In the genomic region with DNA sequence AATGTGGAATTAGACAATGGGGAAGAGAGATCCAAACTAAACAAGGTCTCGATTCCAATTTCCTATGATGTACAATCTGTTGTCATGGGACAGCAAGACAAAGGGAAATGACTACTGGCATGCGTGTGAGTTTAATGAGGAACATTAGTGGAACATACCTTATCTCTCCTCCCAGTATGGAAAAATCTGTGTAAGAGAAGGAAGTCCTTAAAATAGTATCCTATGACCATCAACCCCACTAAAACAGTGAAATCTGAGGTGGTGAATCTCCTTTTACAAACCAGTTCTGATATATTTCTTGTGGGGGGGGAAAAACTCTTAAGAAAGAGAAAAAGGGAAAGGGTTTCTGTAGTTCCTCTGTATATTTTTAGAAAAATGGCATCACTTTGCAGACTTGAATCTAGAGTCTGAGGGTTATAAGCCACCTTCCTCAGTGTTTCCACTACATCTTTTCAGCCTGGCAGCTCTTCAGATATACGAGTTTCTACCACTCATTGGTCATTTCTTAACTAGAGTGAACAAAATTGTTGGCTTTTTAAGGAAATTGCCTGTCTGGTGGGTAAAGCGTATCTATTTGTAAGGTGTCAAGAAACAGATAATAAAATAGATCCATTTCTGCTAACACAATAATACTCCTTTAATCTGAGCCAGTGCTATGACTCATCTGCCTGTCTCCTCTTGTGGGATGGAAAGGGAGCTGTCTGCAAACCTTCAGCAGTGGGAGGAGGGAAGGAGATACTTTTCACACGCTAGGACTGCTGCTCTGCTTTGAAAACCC, we compare ENCODE assay signal across 14 cellular contexts. TPM values are rescaled to one million over a fixed set of nuclear protein-coding genes. Genes with fewer than 3 reads are reported as not detected.
DNase-seq lines count a peak whose midpoint lies in the region; ATAC-seq, FAIRE-seq and TF ChIP-seq lines count a peak whose summit lies in the region.
"Had no signal": no experiment of that assay in that cellular context is flagged by ENCODE, and none has a peak within 500 bp of the region (broad histone marks: within the 10 kb centered on the region; RNA-seq: fewer than 3 reads in every experiment).

No MANE protein-coding gene starts in this region.

- peak overlapping the region; percentile 6 for H3K4me2 ChIP-seq in astrocyte (ENCODE audit: low read length)

- H3K9me3 Mint-ChIP-seq in stimulated activated naive CD8-positive, alpha-beta T cell treated with anti-CD3 and anti-CD28 coated beads, Interleukin-15, amount 100 ng/mL, for 72 hours: no peaks in the 10 kb centered on the region
- peaks cover 2% of the 10 kb centered on the region for H3K9me3 Mint-ChIP-seq in astrocyte (ENCODE audit: unreplicated experiment)

- no peak overlapping the region for H3K27ac Mint-ChIP-seq in stimulated activated naive CD8-positive, alpha-beta T cell treated with anti-CD3 and anti-CD28 coated beads, Interleukin-15, amount 100 ng/mL, for 72 hours
- peak overlapping the region; percentile 53 for H3K27ac Mint-ChIP-seq in astrocyte (ENCODE audit: unreplicated experiment)

- H3K27ac ChIP-seq in astrocyte (ENCODE audit: low read depth, low read length) (no peak overlapping the region), colonic mucosa (no peak overlapping the region)
- H3K27ac ChIP-seq: epithelial cell of prostate, left ventricle myocardium inferior, WERI-Rb-1 had no signal

- ATAC-seq in stimulated activated naive CD8-positive, alpha-beta T cell treated with anti-CD3 and anti-CD28 coated beads, Interleukin-15, Interleukin-2, amounts not matched to agents 100 U/mL and 50 U/mL, for 24 hours: peak; percentile 49
- no peak for ATAC-seq in stimulated activated naive CD8-positive, alpha-beta T cell treated with anti-CD3 and anti-CD28 coated beads, Interleukin-15, amount 100 ng/mL, for 72 hours

- H3K9ac ChIP-seq in astrocyte (ENCODE audit: low read length) (no peak overlapping the region), colonic mucosa (ENCODE audit: low read depth in 2 of 2, low read length in 2 of 2) (no peak overlapping the region)

- H3K36me3 Mint-ChIP-seq in astrocyte (ENCODE audit: low read depth, unreplicated experiment): peaks cover 3% of the 10 kb centered on the region

- H3K4me1 Mint-ChIP-seq in stimulated activated naive CD8-positive, alpha-beta T cell treated with anti-CD3 and anti-CD28 coated beads, Interleukin-15, amount 100 ng/mL, for 72 hours: peaks cover 10% of the 10 kb centered on the region
- peaks cover 20% of the 10 kb centered on the region for H3K4me1 Mint-ChIP-seq in astrocyte (ENCODE audit: low read depth, unreplicated experiment)

- H3K27me3 Mint-ChIP-seq in stimulated activated naive CD8-positive, alpha-beta T cell treated with anti-CD3 and anti-CD28 coated beads, Interleukin-15, amount 100 ng/mL, for 72 hours: peaks cover 81% of the 10 kb centered on the region
- peaks cover 34% of the 10 kb centered on the region for H3K27me3 Mint-ChIP-seq in astrocyte (ENCODE audit: low read depth, unreplicated experiment)

- no peak for DNase-seq in stimulated activated naive CD8-positive, alpha-beta T cell treated with anti-CD3 and anti-CD28 coated beads, Interleukin-15, Interleukin-2, amounts not matched to agents 100 U/mL and 50 U/mL, for 24 hours
- DNase-seq in stimulated activated naive CD8-positive, alpha-beta T cell treated with anti-CD3 and anti-CD28 coated beads, Interleukin-15, amount 100 ng/mL, for 72 hours: no peak
- DNase-seq in astrocyte (ENCODE audit: low read depth) (peak; percentile 83), kidney glomerular epithelial cell (lab: John Stamatoyannopoulos, UW) (peak; percentile 49), RPMI8226 (no peak), colonic mucosa (no peak), NCI-H524 (lab: John Stamatoyannopoulos, UW) (no peak)
- DNase-seq in central memory CD4-positive, alpha-beta T cell: no peak
- DNase-seq: activated gamma-delta T cell, Karpas-422, left ventricle myocardium inferior, sigmoid colon, WERI-Rb-1 had no signal

- H3K4me3 Mint-ChIP-seq in stimulated activated naive CD8-positive, alpha-beta T cell treated with anti-CD3 and anti-CD28 coated beads, Interleukin-15, amount 100 ng/mL, for 72 hours: no peak overlapping the region
- H3K4me3 Mint-ChIP-seq in astrocyte (ENCODE audit: unreplicated experiment): no peak overlapping the region

- no peak for TF ChIP-seq CTCF in astrocyte (IDR thresholded peaks at IDR 0.05; ENCODE audit: insufficient read depth, low read depth, low read length)
- TF ChIP-seq CTCF in colonic mucosa (IDR thresholded peaks at IDR 0.05): no peak

- FAIRE-seq in astrocyte (lab: Jason Lieb, UNC): peak; percentile 52

- H3K4me3 ChIP-seq in astrocyte (ENCODE audit: insufficient read depth, low read depth, low read length) (no peak overlapping the region), colonic mucosa (no peak overlapping the region)
- H3K4me3 ChIP-seq: left ventricle myocardium inferior, sigmoid colon had no signal

- H3K9me3 ChIP-seq in astrocyte (ENCODE audit: insufficient read depth, low read depth, low read length): no peaks in the 10 kb centered on the region
- H3K9me3 ChIP-seq in colonic mucosa: no peaks in the 10 kb centered on the region
- H3K9me3 ChIP-seq: left ventricle myocardium inferior, sigmoid colon had no signal

- H2AFZ ChIP-seq in astrocyte (ENCODE audit: low read depth, low read length): no peak overlapping the region

- H3K79me2 ChIP-seq in astrocyte (ENCODE audit: insufficient read depth, low read length): no peaks in the 10 kb centered on the region

- H3K27me3 ChIP-seq in astrocyte (ENCODE audit: insufficient read depth, low read length) (peaks cover 33% of the 10 kb centered on the region), colonic mucosa (peaks cover 13% of the 10 kb centered on the region)

- no peaks in the 10 kb centered on the region for H4K20me1 ChIP-seq in astrocyte (ENCODE audit: insufficient read depth, low read length)

- intact Hi-C loops in colonic mucosa (cut with DNase I): no loop called here

- H3K36me3 ChIP-seq in astrocyte (ENCODE audit: insufficient read depth, low read length) (no peaks in the 10 kb centered on the region), colonic mucosa (no peaks in the 10 kb centered on the region)
- H3K36me3 ChIP-seq: left ventricle myocardium inferior, sigmoid colon, WERI-Rb-1 had no signal

- H3K4me1 ChIP-seq in astrocyte (ENCODE audit: insufficient read depth, low read length) (peaks cover 8% of the 10 kb centered on the region), colonic mucosa (no peaks in the 10 kb centered on the region)

RNA-seq across cellular contexts. Expression of a gene that starts 3.0 kb away (rescaled TPM):
- total RNA-seq in astrocyte (1.1 and 1.8 TPM in 2 replicates), colonic mucosa (1 to 10 TPM; 5.3 to 7.3 TPM)

Comparison
In these comparisons a context has a peak if more than half of its experiments do, and no peak if none do; other contexts are left out.
1. DNase-seq: peak in astrocyte (single experiment) and kidney glomerular epithelial cell (single experiment); none in stimulated activated naive CD8-positive, alpha-beta T cell treated with anti-CD3 and anti-CD28 coated beads, Interleukin-15, Interleukin-2, amounts not matched to agents 100 U/mL and 50 U/mL, for 24 hours (single experiment), stimulated activated naive CD8-positive, alpha-beta T cell treated with anti-CD3 and anti-CD28 coated beads, Interleukin-15, amount 100 ng/mL, for 72 hours (0 of 2), RPMI8226 (single experiment), central memory CD4-positive, alpha-beta T cell (single experiment), colonic mucosa (single experiment) and NCI-H524 (0 of 2).